In genomic region chr6:40394381-40394780, GRCh38 we compare ENCODE assay signal across 20 cellular contexts.
A peak's percentile ranks its signal among the peaks of the same experiment; 100 is the strongest.
DNase-seq lines count a peak whose midpoint lies in the region; ATAC-seq and TF ChIP-seq lines count a peak whose summit lies in the region.
"Had no signal": no experiment of that assay in that cellular context is flagged by ENCODE, and none has a peak within 500 bp of the region (broad histone marks: within the 10 kb centered on the region; RNA-seq: fewer than 3 reads in every experiment).

No MANE protein-coding gene starts in this region.

- no peak for TF ChIP-seq POLR2A in vagina (IDR thresholded peaks at IDR 0.05)

- H3K27me3 ChIP-seq in right atrium auricular region (no peaks in the 10 kb centered on the region), vagina (no peaks in the 10 kb centered on the region)
- H3K27me3 ChIP-seq: BE2C; BLaER1 treated with 17β-estradiol and CSF1 and Interleukin-3, amounts not matched to agents 10 nM and 100 nM had no signal

- H3K36me3 ChIP-seq in right atrium auricular region (no peaks in the 10 kb centered on the region), vagina (no peaks in the 10 kb centered on the region)
- H3K36me3 ChIP-seq: BE2C, HAP-1 had no signal

- intact Hi-C loops in Right ventricle myocardium inferior (cut with DNase I): no loop called here
- intact Hi-C loops in vagina (cut with DNase I): no loop called here

- DNase-seq in activated CD8-positive, alpha-beta memory T cell treated with anti-CD3 and anti-CD28 coated beads, Interleukin-2, amount 50 U/mL, for 48 hours: peak; percentile 17
- no peak for DNase-seq in activated CD8-positive, alpha-beta memory T cell treated with anti-CD3 and anti-CD28 coated beads, Interleukin-2, amount 50 U/mL, for 4 hours
- DNase-seq in right atrium auricular region (ENCODE audit: low spot score) (peak; percentile 18), Right ventricle myocardium inferior (ENCODE audit: missing footprints) (no peak), left lobe of liver (ENCODE audit: low spot score) (peak; percentile 15), vagina (ENCODE audit: extremely low spot score in 2 of 2) (peak; percentile 40 to 43), NCI-H345 (lab: John Stamatoyannopoulos, UW) (no peak), D341Med (ENCODE audit: low spot score) (no peak)
- DNase-seq: 8988T; ACHN; AML-193; BE2C; CD4-positive, alpha-beta T cell; CD8-positive, alpha-beta memory T cell; DND-41; GOT3; HFFc6 had no signal

- H3K4me3 ChIP-seq in right atrium auricular region: no peak overlapping the region
- H3K4me3 ChIP-seq in vagina: no peak overlapping the region
- H3K4me3 ChIP-seq: A549; BLaER1 treated with 17β-estradiol and CSF1 and Interleukin-3, amounts not matched to agents 10 nM and 100 nM; HAP-1 had no signal

- H3K4me1 ChIP-seq in right atrium auricular region (no peaks in the 10 kb centered on the region), vagina (no peaks in the 10 kb centered on the region)
- H3K4me1 ChIP-seq: A549, HAP-1 had no signal

- H3K27ac ChIP-seq in right atrium auricular region (no peak overlapping the region), vagina (no peak overlapping the region)
- H3K27ac ChIP-seq: A549; BLaER1 treated with 17β-estradiol and CSF1 and Interleukin-3, amounts not matched to agents 10 nM and 100 nM had no signal

- no peaks in the 10 kb centered on the region for H3K9me3 ChIP-seq in right atrium auricular region
- no peaks in the 10 kb centered on the region for H3K9me3 ChIP-seq in vagina
- H3K9me3 ChIP-seq: A549; BE2C; BLaER1 treated with 17β-estradiol and CSF1 and Interleukin-3, amounts not matched to agents 10 nM and 100 nM; HAP-1 had no signal

- TF ChIP-seq CTCF in right atrium auricular region (IDR thresholded peaks at IDR 0.05) (no peak), vagina (IDR thresholded peaks at IDR 0.05) (no peak)

- ATAC-seq in Right ventricle myocardium inferior (no peak), left lobe of liver (no peak)
- ATAC-seq: A549 had no signal

Comparison
In these comparisons a context has a peak if more than half of its experiments do, and no peak if none do; other contexts are left out.
1. DNase-seq: peak in activated CD8-positive, alpha-beta memory T cell treated with anti-CD3 and anti-CD28 coated beads, Interleukin-2, amount 50 U/mL, for 48 hours (single experiment), right atrium auricular region (single experiment), left lobe of liver (single experiment) and vagina (2 of 2); none in activated CD8-positive, alpha-beta memory T cell treated with anti-CD3 and anti-CD28 coated beads, Interleukin-2, amount 50 U/mL, for 4 hours (single experiment), Right ventricle myocardium inferior (single experiment), NCI-H345 (single experiment) and D341Med (single experiment).